ENCODE assay signal across 26 cellular contexts in genomic region chr17:82039695-82040299, GRCh38.
"Had no signal": no experiment of that assay in that cellular context is flagged by ENCODE, and none has a peak within 500 bp of the region (broad histone marks: within the 10 kb centered on the region; RNA-seq: fewer than 3 reads in every experiment).

No MANE protein-coding gene starts in this region.

- H3K4me3 Mint-ChIP-seq: activated CD4-positive, alpha-beta memory T cell treated with anti-CD3 and anti-CD28 coated beads for 36 hours; activated CD4-positive, alpha-beta T cell treated with anti-CD3 and anti-CD28 coated beads, Interleukin-2, amount 10 ng/mL, durations not matched to agents 7 days and 5 days; activated naive CD4-positive, alpha-beta T cell treated with anti-CD3 and anti-CD28 coated beads, Interleukin-2, amount 10 ng/mL, durations not matched to agents 7 days and 5 days; T-helper 1 cell treated with Interleukin-12 subunit alpha and Interleukin-12 subunit beta and Interleukin-4 antibody, amounts not matched to agents 30 μg/mL and 1 μg/mL, for 36 hours had no signal

- H3K27ac Mint-ChIP-seq: activated B cell treated with CpG ODN at 0.5 μM for 24 hours; activated CD4-positive, alpha-beta T cell treated with anti-CD3 and anti-CD28 coated beads, Interleukin-2, amount 10 ng/mL, durations not matched to agents 7 days and 5 days; activated naive CD4-positive, alpha-beta T cell treated with anti-CD3 and anti-CD28 coated beads, Interleukin-2, amount 10 ng/mL, durations not matched to agents 7 days and 5 days; activated naive CD8-positive, alpha-beta T cell treated with anti-CD3 and anti-CD28 coated beads, Interleukin-2, amount 10 ng/mL, durations not matched to agents 7 days and 5 days; activated T-helper 17 cell treated with anti-CD3 and anti-CD28 coated beads, Interleukin-2, amount 50 U/mL, for 72 hours; T-helper 1 cell treated with Interleukin-12 subunit alpha and Interleukin-12 subunit beta and Interleukin-4 antibody, amounts not matched to agents 30 μg/mL and 1 μg/mL, for 36 hours had no signal

- H3K36me3 ChIP-seq: Peyer's patch had no signal

- ATAC-seq: activated T-helper 17 cell treated with anti-CD3 and anti-CD28 coated beads, Interleukin-2, amount 50 U/mL, for 72 hours; body of pancreas; SK-N-SH treated with all-trans-retinoic acid at 6 μM for 48 hours had no signal

- H3K27me3 Mint-ChIP-seq: activated B cell treated with CpG ODN at 0.5 μM for 24 hours; activated CD4-positive, alpha-beta memory T cell treated with anti-CD3 and anti-CD28 coated beads for 36 hours; activated CD4-positive, alpha-beta T cell treated with anti-CD3 and anti-CD28 coated beads, Interleukin-2, amount 10 ng/mL, durations not matched to agents 7 days and 5 days; activated naive CD8-positive, alpha-beta T cell treated with anti-CD3 and anti-CD28 coated beads, Interleukin-2, amount 10 ng/mL, durations not matched to agents 7 days and 5 days; activated T-helper 17 cell treated with anti-CD3 and anti-CD28 coated beads, Interleukin-2, amount 50 U/mL, for 72 hours had no signal

- H3K27ac ChIP-seq: body of pancreas, KMS-11, Peyer's patch, SJSA1 had no signal

- H3K27me3 ChIP-seq: body of pancreas, Peyer's patch, SJSA1 had no signal

- DNase-seq: activated B cell treated with CpG ODN at 0.5 μM for 24 hours; activated CD4-positive, alpha-beta memory T cell treated with anti-CD3 and anti-CD28 coated beads for 36 hours; activated CD4-positive, alpha-beta T cell treated with anti-CD3 and anti-CD28 coated beads for 1 hour; activated CD4-positive, alpha-beta T cell treated with anti-CD3 and anti-CD28 coated beads, Interleukin-2, amount 10 ng/mL, durations not matched to agents 7 days and 5 days; activated CD8-positive, alpha-beta memory T cell treated with anti-CD3 and anti-CD28 coated beads for 24 hours; activated gamma-delta T cell; activated naive CD4-positive, alpha-beta T cell treated with anti-CD3 and anti-CD28 coated beads, Interleukin-2, amount 10 ng/mL, durations not matched to agents 7 days and 5 days; activated naive CD8-positive, alpha-beta T cell treated with anti-CD3 and anti-CD28 coated beads, Interleukin-2, amount 10 ng/mL, durations not matched to agents 7 days and 5 days; activated T-cell treated with anti-CD3 and anti-CD28 coated beads, Interleukin-2, amount 50 U/mL, for 48 hours; aorta; central memory CD4-positive, alpha-beta T cell; NCI-H1092; NCI-H1417; NCI-H1930; NCI-H2171 treated with DMSO at 0.1 percent for 48 hours; NCI-H226; NCI-H524; Peyer's patch; SHP77; T-helper 9 cell had no signal

- H3K9me3 ChIP-seq: body of pancreas, Peyer's patch, SJSA1 had no signal

- H3K4me3 ChIP-seq: body of pancreas, Peyer's patch, SJSA1 had no signal

- H3K9me3 Mint-ChIP-seq: activated B cell treated with CpG ODN at 0.5 μM for 24 hours; activated CD4-positive, alpha-beta memory T cell treated with anti-CD3 and anti-CD28 coated beads for 36 hours; activated CD4-positive, alpha-beta T cell treated with anti-CD3 and anti-CD28 coated beads, Interleukin-2, amount 10 ng/mL, durations not matched to agents 7 days and 5 days; activated naive CD4-positive, alpha-beta T cell treated with anti-CD3 and anti-CD28 coated beads, Interleukin-2, amount 10 ng/mL, durations not matched to agents 7 days and 5 days; activated naive CD8-positive, alpha-beta T cell treated with anti-CD3 and anti-CD28 coated beads, Interleukin-2, amount 10 ng/mL, durations not matched to agents 7 days and 5 days; activated T-helper 17 cell treated with anti-CD3 and anti-CD28 coated beads, Interleukin-2, amount 50 U/mL, for 72 hours; T-helper 1 cell treated with Interleukin-12 subunit alpha and Interleukin-12 subunit beta and Interleukin-4 antibody, amounts not matched to agents 30 μg/mL and 1 μg/mL, for 36 hours had no signal
